In genomic region chr11:112962854-112963367, GRCh38 we compare ENCODE assay signal across 8 cellular contexts. TPM values are rescaled to one million over a fixed set of nuclear protein-coding genes. Genes with fewer than 3 reads are reported as not detected.
A peak's percentile ranks its signal among the peaks of the same experiment; 100 is the strongest.
DNase-seq lines count a peak whose midpoint lies in the region; ATAC-seq and TF ChIP-seq lines count a peak whose summit lies in the region.

No MANE protein-coding gene starts in this region.

- H3K4me3 ChIP-seq in BLaER1 treated with 17β-estradiol and CSF1 and Interleukin-3, amounts not matched to agents 10 nM and 100 nM = peak overlapping the region in 2 of 10 experiments; percentile 72 to 73; a peak in 4 of 20 replicates
- H3K4me3 ChIP-seq in SJCRH30 (peak overlapping the region; percentile 67), neural cell (ENCODE audit: low read length) (peak overlapping the region; percentile 88)

- H3K4me2 ChIP-seq in BLaER1 treated with 17β-estradiol and CSF1 and Interleukin-3, amounts not matched to agents 10 nM and 100 nM = peak overlapping the region in 6 of 11 experiments; percentile 95 to 99 (median 97); a peak in 6 of 22 replicates
- no peak overlapping the region for H3K4me2 ChIP-seq in neural cell (ENCODE audit: low read length)

- TF ChIP-seq CTCF in neural cell (IDR thresholded peaks at IDR 0.05; ENCODE audit: poor library complexity, severe bottlenecking) = no peak

- H3K36me3 ChIP-seq in BLaER1 treated with 17β-estradiol and CSF1 and Interleukin-3, amounts not matched to agents 10 nM and 100 nM = no peaks in the 10 kb centered on the region
- no peaks in the 10 kb centered on the region for H3K36me3 ChIP-seq in SJCRH30
- H3K36me3 ChIP-seq in neural cell (ENCODE audit: insufficient read depth, low read length) = no peaks in the 10 kb centered on the region

- no peaks in the 10 kb centered on the region for H4K20me1 ChIP-seq in BLaER1 treated with 17β-estradiol and CSF1 and Interleukin-3, amounts not matched to agents 10 nM and 100 nM
- H4K20me1 ChIP-seq in neural cell (ENCODE audit: insufficient read depth) = peaks cover 5% of the 10 kb centered on the region

- peaks cover 0 to 5% (median 0%) of the 10 kb centered on the region in 11 experiments; a peak in 2 of 22 replicates for H3K9me3 ChIP-seq in BLaER1 treated with 17β-estradiol and CSF1 and Interleukin-3, amounts not matched to agents 10 nM and 100 nM (replicated peaks in 1 of 11)
- no peaks in the 10 kb centered on the region for H3K9me3 ChIP-seq in SJCRH30 (replicated peaks)
- H3K9me3 ChIP-seq in neural cell (ENCODE audit: low read length) = no peaks in the 10 kb centered on the region

- no peaks in the 10 kb centered on the region for H3K9me2 ChIP-seq in neural cell (ENCODE audit: insufficient read depth, low read length)

- H2AFZ ChIP-seq in neural cell (ENCODE audit: low read depth, low read length) = peak overlapping the region; percentile 56

- peak; percentile 31 for TF ChIP-seq RAD21 in neural cell (conservative IDR thresholded peaks at IDR 0.05)

- H3K9ac ChIP-seq in BLaER1 treated with 17β-estradiol and CSF1 and Interleukin-3, amounts not matched to agents 10 nM and 100 nM = no peak overlapping the region
- peak overlapping the region; percentile 90 for H3K9ac ChIP-seq in neural cell (ENCODE audit: low read length)

- H3K27me3 ChIP-seq in BLaER1 treated with 17β-estradiol and CSF1 and Interleukin-3, amounts not matched to agents 10 nM and 100 nM = peaks cover 5 to 23% (median 15%) of the 10 kb centered on the region in 11 experiments; a peak in 18 of 22 replicates
- H3K27me3 ChIP-seq in SJCRH30 (no peaks in the 10 kb centered on the region), neural cell (ENCODE audit: insufficient read depth, low read depth, low read length) (no peaks in the 10 kb centered on the region)

- H3F3A ChIP-seq in neural cell (ENCODE audit: insufficient read depth, low read length, poor library complexity, severe bottlenecking) = peaks cover 3% of the 10 kb centered on the region

- no peak for ATAC-seq in GM18517 (IDR thresholded peaks at IDR 0.05; ENCODE audit: unreplicated experiment)
- no peak for ATAC-seq in GM19328 (IDR thresholded peaks at IDR 0.05; ENCODE audit: unreplicated experiment)

- peaks cover 56% of the 10 kb centered on the region for H3K79me2 ChIP-seq in neural cell (replicated peaks; ENCODE audit: insufficient read depth, low read length)

- peaks cover 0 to 4% (median 0%) of the 10 kb centered on the region in 10 experiments; a peak in 1 of 20 replicates for H3K4me1 ChIP-seq in BLaER1 treated with 17β-estradiol and CSF1 and Interleukin-3, amounts not matched to agents 10 nM and 100 nM
- H3K4me1 ChIP-seq in SJCRH30 = peaks cover 35% of the 10 kb centered on the region

- peak; percentile 31 for DNase-seq in M059J (ENCODE audit: low read depth)
- peak; percentile 86 to 88 for DNase-seq in SJCRH30
- DNase-seq in globus pallidus (ENCODE audit: low spot score) = peak; percentile 82
- no peak for DNase-seq in activated CD4-positive, CD25-positive, alpha-beta regulatory T cell treated with anti-CD3 and anti-CD28 coated beads, Interleukin-2, amount 50 U/mL, for 72 hours

- H3K27ac ChIP-seq in BLaER1 treated with 17β-estradiol and CSF1 and Interleukin-3, amounts not matched to agents 10 nM and 100 nM = no peak overlapping the region
- H3K27ac ChIP-seq in SJCRH30 (peak overlapping the region; percentile 87), neural cell (ENCODE audit: low read length) (peak overlapping the region; percentile 96)

- TF ChIP-seq EP300 in neural cell (conservative IDR thresholded peaks at IDR 0.05; ENCODE audit: poor library complexity, severe bottlenecking) = no peak

TF ChIP-seq in neural cell, 6 proteins besides CTCF, POLR2A, EP300 and RAD21:
- TF ChIP-seq POLR2AphosphoS5 (IDR thresholded peaks at IDR 0.05) = peak; percentile 22
- TF ChIP-seq TAF1 (IDR thresholded peaks at IDR 0.05; ENCODE audit: low read depth) = no peak
- peak; percentile 74 for TF ChIP-seq MXI1 (conservative IDR thresholded peaks at IDR 0.05; ENCODE audit: poor library complexity, severe bottlenecking)
- peak; percentile 14 for TF ChIP-seq SMC3 (conservative IDR thresholded peaks at IDR 0.05; ENCODE audit: poor library complexity)
- TF ChIP-seq EZH2 (IDR thresholded peaks at IDR 0.05; ENCODE audit: borderline replicate concordance, insufficient read depth, low read length, poor library complexity, severe bottlenecking) = no peak

RNA-seq across cellular contexts. Expression of gene NCAM1, which starts 1.7 kb away (rescaled TPM):
- total RNA-seq in M059J (2014; rRNA removed; shearing (Covaris generic)) = not detected in 2 replicates
- total RNA-seq in SJCRH30 (2014; rRNA removed; shearing (Covaris generic)) = 76.7 and 86.8 TPM in 2 replicates
- 120 and 158 TPM in 2 replicates for polyA plus RNA-seq in neural cell
- polyA minus RNA-seq in neural cell = 588 and 740 TPM in 2 replicates

Comparison
In these comparisons a context has a peak if more than half of its experiments do, and no peak if none do; other contexts are left out.
1. H3K27ac ChIP-seq: peak in SJCRH30 (single experiment) and neural cell (single experiment); none in BLaER1 treated with 17β-estradiol and CSF1 and Interleukin-3, amounts not matched to agents 10 nM and 100 nM (0 of 11).
2. RNA of gene NCAM1, which starts 1.7 kb away (total RNA-seq): 76.7 to 86.8 TPM in SJCRH30; not detected in M059J; every median in the first group is over 10 times any median in the second.